In genomic region chr5:139482050-139482889, GRCh38 we compare ENCODE assay signal across 1 cellular context.
A peak's percentile ranks its signal among the peaks of the same experiment; 100 is the strongest.
TF ChIP-seq lines count a peak whose summit lies in the region.

TSS of gene STING1 (minus strand) at chr5:139482758. CDS start at chr5:139481704, 1,054 bp downstream.

TF ChIP-seq in GM12878, 131 proteins besides CTCF, POLR2A, EP300 and RAD21 (continued from another document):
- TF ChIP-seq RFX5 (IDR thresholded peaks at IDR 0.05; ENCODE audit: low read depth, low read length) (no peak), RELB (IDR thresholded peaks at IDR 0.05; ENCODE audit: low read depth) (peak; percentile 57; the same call in 1 of the 2 replicates), MLLT1 (IDR thresholded peaks at IDR 0.05) (peak; percentile 74), CHD4 (IDR thresholded peaks at IDR 0.05) (no peak), CREB1 (IDR thresholded peaks at IDR 0.05; ENCODE audit: low read depth) (peak; percentile 47; the same call in 1 of the 2 replicates), NR2F1 (conservative IDR thresholded peaks at IDR 0.05) (peak; percentile 88), SMAD1 (IDR thresholded peaks at IDR 0.05; ENCODE audit: low read depth, partially characterized antibody) (peak; percentile 78), RELA (IDR thresholded peaks at IDR 0.05; ENCODE audit: borderline replicate concordance, partially characterized antibody) (peak; percentile 16), HSF1 (IDR thresholded peaks at IDR 0.05; ENCODE audit: low read depth, low read length) (no peak), CREM (IDR thresholded peaks at IDR 0.05; ENCODE audit: low read depth) (peak; percentile 58), ZNF687 (IDR thresholded peaks at IDR 0.05) (peak; percentile 78), DPF2 (IDR thresholded peaks at IDR 0.05) (peak; percentile 49; the same call in 1 of the 2 replicates), NR2C1 (IDR thresholded peaks at IDR 0.05) (peak; percentile 26), SIX5 (IDR thresholded peaks at IDR 0.05; ENCODE audit: low read depth, low read length, severe bottlenecking) (no peak), RB1 (IDR thresholded peaks at IDR 0.05; ENCODE audit: borderline replicate concordance) (no peak), SMAD5 (IDR thresholded peaks at IDR 0.05; ENCODE audit: low read depth) (0 out of 2 replicates have a peak, but pooled peaks have one; percentile 11), PRDM15 (CRISPR knock-in tag; IDR thresholded peaks at IDR 0.05) (no peak), GATAD2B (conservative IDR thresholded peaks at IDR 0.05; ENCODE audit: low read depth) (peak; percentile 38; the same call in 1 of the 2 replicates), IKZF1 (conservative IDR thresholded peaks at IDR 0.05) (peak; percentile 78), IKZF2 (IDR thresholded peaks at IDR 0.05) (peak; percentile 60 to 68; a peak in 2 of 4 replicates), POU2F2 (IDR thresholded peaks at IDR 0.05; ENCODE audit: borderline replicate concordance, low read depth, low read length) (no peak), ATF2 (IDR thresholded peaks at IDR 0.05; ENCODE audit: low read length) (no peak; the same call in 1 of the 2 replicates), ATF7 (IDR thresholded peaks at IDR 0.05; ENCODE audit: low read depth) (0 out of 2 replicates have a peak, but pooled peaks have one; percentile 12), USF1 (IDR thresholded peaks at IDR 0.05; ENCODE audit: borderline replicate concordance, extremely low read length, insufficient read depth, low read depth, low read length) (no peak), KLF5 (IDR thresholded peaks at IDR 0.05; ENCODE audit: partially characterized antibody) (no peak), STAT1 (conservative IDR thresholded peaks at IDR 0.05) (no peak), EED (IDR thresholded peaks at IDR 0.05; ENCODE audit: low read depth) (peak; percentile 80), POLR2AphosphoS5 (IDR thresholded peaks at IDR 0.05; ENCODE audit: low read length) (peak; percentile 47; the same call in 1 of the 2 replicates), YY1 (IDR thresholded peaks at IDR 0.05; ENCODE audit: low read depth, low read length) (no peak), MEF2B (IDR thresholded peaks at IDR 0.05; ENCODE audit: partially characterized antibody, poor library complexity, severe bottlenecking) (peak; percentile 38), RUNX3 (IDR thresholded peaks at IDR 0.05; ENCODE audit: low read length) (peak; percentile 93)
TF ChIP-seq in GM12878: peak in this region for 20.
